In the genomic region with DNA sequence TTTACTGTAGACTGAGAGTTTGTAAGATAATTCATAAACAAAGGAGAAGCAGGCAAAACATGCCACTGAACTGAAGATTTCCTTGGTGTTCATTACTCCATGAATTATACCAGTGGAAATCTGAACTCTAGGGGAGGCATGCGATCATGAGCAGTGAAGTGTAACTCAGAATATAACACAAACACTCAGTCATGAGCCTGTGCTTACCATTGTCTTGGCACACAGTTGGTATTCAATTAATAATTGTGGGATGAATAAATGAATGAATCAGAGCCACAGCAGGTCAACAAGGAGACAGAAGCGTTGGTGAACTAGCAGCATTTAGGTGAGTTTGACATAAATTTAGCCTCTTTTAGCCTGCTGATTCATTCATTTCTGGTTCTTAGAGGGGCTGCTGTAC, we compare ENCODE assay signal across 35 cellular contexts.
DNase-seq lines count a peak whose midpoint lies in the region; ATAC-seq, FAIRE-seq and TF ChIP-seq lines count a peak whose summit lies in the region.
"Had no signal": no experiment of that assay in that cellular context is flagged by ENCODE, and none has a peak within 500 bp of the region (broad histone marks: within the 10 kb centered on the region; RNA-seq: fewer than 3 reads in every experiment).

No MANE protein-coding gene starts in this region.

- no peak for FAIRE-seq in bronchial epithelial cell (lab: Jason Lieb, UNC)
- FAIRE-seq: GM18507, GM19239, H1, HTR-8/SVneo had no signal

- no peak overlapping the region for H3K4me3 ChIP-seq in bronchial epithelial cell (ENCODE audit: low read depth, low read length)
- H3K4me3 ChIP-seq: cardiac muscle cell, coronary artery, PC-9, upper lobe of right lung had no signal

- peak; percentile 62; the same call in 1 of the 2 replicates for TF ChIP-seq EP300 in Ishikawa (IDR thresholded peaks at IDR 0.05; ENCODE audit: borderline replicate concordance)

- no peak for TF ChIP-seq RAD21 in Ishikawa (IDR thresholded peaks at IDR 0.05; ENCODE audit: low read depth)

- H3K36me3 ChIP-seq in bronchial epithelial cell (ENCODE audit: control insufficient read depth, insufficient read depth, low read length), result no peaks in the 10 kb centered on the region
- H3K36me3 ChIP-seq: cardiac muscle cell, upper lobe of right lung had no signal

- no peaks in the 10 kb centered on the region for H3K27me3 ChIP-seq in bronchial epithelial cell (ENCODE audit: control insufficient read depth, insufficient read depth, low read length)
- H3K27me3 ChIP-seq: cardiac muscle cell, upper lobe of right lung had no signal

- ATAC-seq in SK-N-SH treated with all-trans-retinoic acid at 6 μM for 48 hours, result no peak
- ATAC-seq: esophagus mucosa; left cardiac atrium; natural killer cell treated with Interleukin-12 subunit alpha and Interleukin-12 subunit beta and Interleukin-15 and Interleukin-18, amount 100 ng/mL, for 72 hours; upper lobe of right lung had no signal

- TF ChIP-seq CTCF in bronchial epithelial cell (IDR thresholded peaks at IDR 0.05; ENCODE audit: insufficient read depth, low read length, severe bottlenecking), result no peak

- DNase-seq in EH (ENCODE audit: low read depth) (peak; percentile 1), bronchial epithelial cell (ENCODE audit: low read depth) (peak; percentile 49), left kidney (ENCODE audit: low read depth, low spot score) (peak; percentile 43), cerebellum (ENCODE audit: low spot score) (no peak), NCI-H1105 treated with DMSO at 0.1 percent for 48 hours (lab: John Stamatoyannopoulos, UW) (no peak)
- DNase-seq in effector CD4-positive, alpha-beta T cell, result no peak
- DNase-seq: activated B cell treated with CpG ODN at 0.5 μM for 24 hours; activated CD4-positive, alpha-beta T cell treated with anti-CD3 and anti-CD28 coated beads, Interleukin-2, amount 50 U/mL, for 1 hour; activated effector memory CD4-positive, alpha-beta T cell treated with anti-CD3 and anti-CD28 coated beads, Interleukin-2, amount 50 U/mL, for 16 hours; activated T-cell treated with anti-CD3 and anti-CD28 coated beads, Interleukin-2, amount 50 U/mL, for 24 hours; Calu3; DND-41; effector memory CD4-positive, alpha-beta T cell; foreskin melanocyte; KBM-7; left cardiac atrium; MM.1S; NCI-H1930; NCI-H524 treated with DMSO at 0.1 percent for 48 hours; NK-92 treated with Interleukin-12 subunit alpha and Interleukin-12 subunit beta, amount 100 ng/mL, for 24 hours; PC-9; SHP77; stimulated activated naive CD4-positive, alpha-beta T cell treated with Interleukin-2 at 50 U/mL for 16 hours; T-helper 9 cell; upper lobe of right lung had no signal

TF ChIP-seq in Ishikawa, 13 proteins besides CTCF, POLR2A, EP300 and RAD21:
- TF ChIP-seq ZBTB7A (IDR thresholded peaks at IDR 0.05; ENCODE audit: low read depth) (no peak), CEBPB (IDR thresholded peaks at IDR 0.05) (no peak), TCF12 (IDR thresholded peaks at IDR 0.05; ENCODE audit: low read depth) (peak; percentile 46; the same call in 1 of the 2 replicates), FOXM1 (IDR thresholded peaks at IDR 0.05; ENCODE audit: borderline replicate concordance, low read depth) (no peak; the same call in 1 of the 2 replicates), EGR1 (IDR thresholded peaks at IDR 0.05) (no peak), TAF1 (IDR thresholded peaks at IDR 0.05; ENCODE audit: low read depth) (no peak), TEAD4 (IDR thresholded peaks at IDR 0.05) (peak; percentile 38; the same call in 1 of the 2 replicates)
- TF ChIP-seq, protein P1, sequence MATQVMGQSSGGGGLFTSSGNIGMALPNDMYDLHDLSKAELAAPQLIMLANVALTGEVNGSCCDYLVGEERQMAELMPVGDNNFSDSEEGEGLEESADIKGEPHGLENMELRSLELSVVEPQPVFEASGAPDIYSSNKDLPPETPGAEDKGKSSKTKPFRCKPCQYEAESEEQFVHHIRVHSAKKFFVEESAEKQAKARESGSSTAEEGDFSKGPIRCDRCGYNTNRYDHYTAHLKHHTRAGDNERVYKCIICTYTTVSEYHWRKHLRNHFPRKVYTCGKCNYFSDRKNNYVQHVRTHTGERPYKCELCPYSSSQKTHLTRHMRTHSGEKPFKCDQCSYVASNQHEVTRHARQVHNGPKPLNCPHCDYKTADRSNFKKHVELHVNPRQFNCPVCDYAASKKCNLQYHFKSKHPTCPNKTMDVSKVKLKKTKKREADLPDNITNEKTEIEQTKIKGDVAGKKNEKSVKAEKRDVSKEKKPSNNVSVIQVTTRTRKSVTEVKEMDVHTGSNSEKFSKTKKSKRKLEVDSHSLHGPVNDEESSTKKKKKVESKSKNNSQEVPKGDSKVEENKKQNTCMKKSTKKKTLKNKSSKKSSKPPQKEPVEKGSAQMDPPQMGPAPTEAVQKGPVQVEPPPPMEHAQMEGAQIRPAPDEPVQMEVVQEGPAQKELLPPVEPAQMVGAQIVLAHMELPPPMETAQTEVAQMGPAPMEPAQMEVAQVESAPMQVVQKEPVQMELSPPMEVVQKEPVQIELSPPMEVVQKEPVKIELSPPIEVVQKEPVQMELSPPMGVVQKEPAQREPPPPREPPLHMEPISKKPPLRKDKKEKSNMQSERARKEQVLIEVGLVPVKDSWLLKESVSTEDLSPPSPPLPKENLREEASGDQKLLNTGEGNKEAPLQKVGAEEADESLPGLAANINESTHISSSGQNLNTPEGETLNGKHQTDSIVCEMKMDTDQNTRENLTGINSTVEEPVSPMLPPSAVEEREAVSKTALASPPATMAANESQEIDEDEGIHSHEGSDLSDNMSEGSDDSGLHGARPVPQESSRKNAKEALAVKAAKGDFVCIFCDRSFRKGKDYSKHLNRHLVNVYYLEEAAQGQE (IDR thresholded peaks at IDR 0.05; ENCODE audit: low read depth), result no peak
- TF ChIP-seq, protein P2, sequence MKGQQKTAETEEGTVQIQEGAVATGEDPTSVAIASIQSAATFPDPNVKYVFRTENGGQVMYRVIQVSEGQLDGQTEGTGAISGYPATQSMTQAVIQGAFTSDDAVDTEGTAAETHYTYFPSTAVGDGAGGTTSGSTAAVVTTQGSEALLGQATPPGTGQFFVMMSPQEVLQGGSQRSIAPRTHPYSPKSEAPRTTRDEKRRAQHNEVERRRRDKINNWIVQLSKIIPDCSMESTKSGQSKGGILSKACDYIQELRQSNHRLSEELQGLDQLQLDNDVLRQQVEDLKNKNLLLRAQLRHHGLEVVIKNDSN (IDR thresholded peaks at IDR 0.05), result no peak
- TF ChIP-seq, protein P3, sequence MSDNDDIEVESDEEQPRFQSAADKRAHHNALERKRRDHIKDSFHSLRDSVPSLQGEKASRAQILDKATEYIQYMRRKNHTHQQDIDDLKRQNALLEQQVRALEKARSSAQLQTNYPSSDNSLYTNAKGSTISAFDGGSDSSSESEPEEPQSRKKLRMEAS (IDR thresholded peaks at IDR 0.05), result peak; percentile 29; the same call in 1 of the 2 replicates

TF ChIP-seq in SK-N-SH treated with all-trans-retinoic acid at 6 μM for 48 hours, 23 proteins besides CTCF, POLR2A, EP300 and RAD21:
- TF ChIP-seq, protein P4, sequence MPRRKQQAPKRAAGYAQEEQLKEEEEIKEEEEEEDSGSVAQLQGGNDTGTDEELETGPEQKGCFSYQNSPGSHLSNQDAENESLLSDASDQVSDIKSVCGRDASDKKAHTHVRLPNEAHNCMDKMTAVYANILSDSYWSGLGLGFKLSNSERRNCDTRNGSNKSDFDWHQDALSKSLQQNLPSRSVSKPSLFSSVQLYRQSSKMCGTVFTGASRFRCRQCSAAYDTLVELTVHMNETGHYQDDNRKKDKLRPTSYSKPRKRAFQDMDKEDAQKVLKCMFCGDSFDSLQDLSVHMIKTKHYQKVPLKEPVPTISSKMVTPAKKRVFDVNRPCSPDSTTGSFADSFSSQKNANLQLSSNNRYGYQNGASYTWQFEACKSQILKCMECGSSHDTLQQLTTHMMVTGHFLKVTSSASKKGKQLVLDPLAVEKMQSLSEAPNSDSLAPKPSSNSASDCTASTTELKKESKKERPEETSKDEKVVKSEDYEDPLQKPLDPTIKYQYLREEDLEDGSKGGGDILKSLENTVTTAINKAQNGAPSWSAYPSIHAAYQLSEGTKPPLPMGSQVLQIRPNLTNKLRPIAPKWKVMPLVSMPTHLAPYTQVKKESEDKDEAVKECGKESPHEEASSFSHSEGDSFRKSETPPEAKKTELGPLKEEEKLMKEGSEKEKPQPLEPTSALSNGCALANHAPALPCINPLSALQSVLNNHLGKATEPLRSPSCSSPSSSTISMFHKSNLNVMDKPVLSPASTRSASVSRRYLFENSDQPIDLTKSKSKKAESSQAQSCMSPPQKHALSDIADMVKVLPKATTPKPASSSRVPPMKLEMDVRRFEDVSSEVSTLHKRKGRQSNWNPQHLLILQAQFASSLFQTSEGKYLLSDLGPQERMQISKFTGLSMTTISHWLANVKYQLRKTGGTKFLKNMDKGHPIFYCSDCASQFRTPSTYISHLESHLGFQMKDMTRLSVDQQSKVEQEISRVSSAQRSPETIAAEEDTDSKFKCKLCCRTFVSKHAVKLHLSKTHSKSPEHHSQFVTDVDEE (CRISPR knock-in tag; IDR thresholded peaks at IDR 0.05), result no peak
- no peak for TF ChIP-seq GLIS3 (CRISPR knock-in tag; IDR thresholded peaks at IDR 0.05)
- TF ChIP-seq, protein P5, sequence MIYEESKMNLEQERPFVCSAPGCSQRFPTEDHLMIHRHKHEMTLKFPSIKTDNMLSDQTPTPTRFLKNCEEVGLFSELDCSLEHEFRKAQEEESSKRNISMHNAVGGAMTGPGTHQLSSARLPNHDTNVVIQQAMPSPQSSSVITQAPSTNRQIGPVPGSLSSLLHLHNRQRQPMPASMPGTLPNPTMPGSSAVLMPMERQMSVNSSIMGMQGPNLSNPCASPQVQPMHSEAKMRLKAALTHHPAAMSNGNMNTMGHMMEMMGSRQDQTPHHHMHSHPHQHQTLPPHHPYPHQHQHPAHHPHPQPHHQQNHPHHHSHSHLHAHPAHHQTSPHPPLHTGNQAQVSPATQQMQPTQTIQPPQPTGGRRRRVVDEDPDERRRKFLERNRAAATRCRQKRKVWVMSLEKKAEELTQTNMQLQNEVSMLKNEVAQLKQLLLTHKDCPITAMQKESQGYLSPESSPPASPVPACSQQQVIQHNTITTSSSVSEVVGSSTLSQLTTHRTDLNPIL (CRISPR knock-in tag; IDR thresholded peaks at IDR 0.05; ENCODE audit: low read depth), result no peak
- TF ChIP-seq CSDC2 (CRISPR knock-in tag; IDR thresholded peaks at IDR 0.05), result no peak
- TF ChIP-seq ARNTL (CRISPR knock-in tag; IDR thresholded peaks at IDR 0.05; ENCODE audit: borderline replicate concordance, low read depth), result no peak

Comparison
In these comparisons a context has a peak if more than half of its experiments do, and no peak if none do; other contexts are left out.
1. DNase-seq: peak in EH (single experiment), bronchial epithelial cell (single experiment) and left kidney (single experiment); none in cerebellum (single experiment), effector CD4-positive, alpha-beta T cell (single experiment) and NCI-H1105 treated with DMSO at 0.1 percent for 48 hours (single experiment).